ENCODE assay signal across 27 cellular contexts in the genomic region with DNA sequence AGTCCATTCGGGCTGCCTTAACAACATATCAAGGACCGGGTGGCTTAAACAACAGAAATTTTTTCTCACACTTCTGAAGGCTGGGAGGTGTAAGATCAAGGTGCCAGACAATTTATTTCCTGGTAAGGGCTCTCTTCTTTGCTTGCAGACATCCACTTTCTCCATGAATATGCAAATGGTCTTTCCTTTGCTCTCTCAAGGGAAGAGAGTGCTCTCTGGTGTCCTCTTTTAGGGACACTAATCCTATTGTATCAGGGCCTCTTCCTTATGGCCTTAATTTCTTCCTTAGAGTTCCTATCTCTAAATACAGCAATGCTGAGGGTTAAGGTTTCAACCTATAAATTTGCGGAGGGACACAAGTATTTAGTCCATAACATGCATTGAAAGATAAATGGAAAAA.
DNase-seq lines count a peak whose midpoint lies in the region; ATAC-seq and TF ChIP-seq lines count a peak whose summit lies in the region.
"Had no signal": no experiment of that assay in that cellular context is flagged by ENCODE, and none has a peak within 500 bp of the region (broad histone marks: within the 10 kb centered on the region; RNA-seq: fewer than 3 reads in every experiment).

No MANE protein-coding gene starts in this region.

- ATAC-seq in RWPE2 (ENCODE audit: low read depth) (no peak), GM21515 (IDR thresholded peaks at IDR 0.05; ENCODE audit: unreplicated experiment) (no peak), HG02571 (IDR thresholded peaks at IDR 0.05; ENCODE audit: unreplicated experiment) (no peak)
- ATAC-seq: heart left ventricle, left lung, natural killer cell had no signal

- DNase-seq in NCI-H1417 (lab: John Stamatoyannopoulos, UW): peak in 2 of 3 experiments; percentile 9 to 53
- DNase-seq in NCI-H1417 treated with DMSO at 0.1 percent for 48 hours (lab: John Stamatoyannopoulos, UW): no peak
- DNase-seq in RWPE2 (ENCODE audit: low spot score): no peak
- peak; percentile 20 for DNase-seq in iPS DF 19.7 (ENCODE audit: low read depth, low spot score)
- no peak for DNase-seq in HT-29 (ENCODE audit: low spot score)
- DNase-seq: 8988T; activated CD4-positive, alpha-beta T cell treated with anti-CD3 and anti-CD28 coated beads for 48 hours; activated naive CD4-positive, alpha-beta T cell treated with anti-CD3 and anti-CD28 coated beads, Interleukin-2, amount 50 U/mL, for 16 hours; activated T-cell treated with anti-CD3 and anti-CD28 coated beads, Interleukin-2, amount 50 U/mL, for 48 hours; AML-193; CD8-positive, alpha-beta memory T cell; DMS79 treated with DMSO at 0.1 percent for 48 hours; heart left ventricle; immature natural killer cell; left lung; natural killer cell; NCI-H1694; NCI-H2227 treated with DMSO at 0.1 percent for 48 hours; ovary; stimulated activated CD4-positive, alpha-beta T cell treated with anti-CD3 and anti-CD28 coated beads, Interleukin-4, amount 100 ng/mL, for 4 hours; stomach; trophoblast cell had no signal

- no peak overlapping the region for H3K27ac ChIP-seq in RWPE2 (ENCODE audit: poor library complexity, severe bottlenecking)
- H3K27ac ChIP-seq: heart left ventricle, left lung, ovary, right atrium auricular region, RWPE1, stomach had no signal

- no peaks in the 10 kb centered on the region for H3K36me3 ChIP-seq in RWPE2 (ENCODE audit: low read depth)
- H3K36me3 ChIP-seq: heart left ventricle, left lung, ovary, right atrium auricular region, stomach had no signal

- H3K4me1 ChIP-seq in RWPE2 (ENCODE audit: insufficient read depth, poor library complexity, severe bottlenecking): no peaks in the 10 kb centered on the region
- H3K4me1 ChIP-seq: heart left ventricle, left lung, right atrium auricular region, stomach had no signal

- TF ChIP-seq CTCF in LNCAP (IDR thresholded peaks at IDR 0.05) (peak; percentile 64), RWPE2 (IDR thresholded peaks at IDR 0.05; ENCODE audit: poor library complexity, severe bottlenecking) (peak; percentile 39)

- H3K27me3 ChIP-seq in RWPE2 (ENCODE audit: insufficient read depth, poor library complexity, severe bottlenecking): no peaks in the 10 kb centered on the region
- H3K27me3 ChIP-seq: heart left ventricle, left lung, ovary, right atrium auricular region, stomach had no signal

- no peaks in the 10 kb centered on the region for H3K9me3 ChIP-seq in RWPE2 (ENCODE audit: severe bottlenecking)
- H3K9me3 ChIP-seq: heart left ventricle, left lung, ovary, right atrium auricular region, stomach had no signal

- H3K4me3 ChIP-seq in RWPE2 (ENCODE audit: severe bottlenecking): no peak overlapping the region
- H3K4me3 ChIP-seq: heart left ventricle, left lung, ovary, right atrium auricular region, stomach had no signal

Comparison
In these comparisons a context has a peak if more than half of its experiments do, and no peak if none do; other contexts are left out.
1. DNase-seq: peak in NCI-H1417 (2 of 3) and iPS DF 19.7 (single experiment); none in NCI-H1417 treated with DMSO at 0.1 percent for 48 hours (single experiment), RWPE2 (single experiment) and HT-29 (single experiment).